Comparison of ENCODE assay signal across 20 cellular contexts in genomic region chr5:154193636-154194035, GRCh38. TPM values are rescaled to one million over a fixed set of nuclear protein-coding genes. Genes with fewer than 3 reads are reported as not detected.
DNase-seq lines count a peak whose midpoint lies in the region; ATAC-seq, FAIRE-seq and TF ChIP-seq lines count a peak whose summit lies in the region.
"Had no signal": no experiment of that assay in that cellular context is flagged by ENCODE, and none has a peak within 500 bp of the region (broad histone marks: within the 10 kb centered on the region; RNA-seq: fewer than 3 reads in every experiment).

No MANE protein-coding gene starts in this region.

- H3K4me3 ChIP-seq in A549 (no peak overlapping the region), IMR-90 (ENCODE audit: insufficient read depth, low read depth, low read length) (no peak overlapping the region)
- H3K4me3 ChIP-seq: vagina had no signal

- 65% methylated on average over 1 of the region's 1 CpG for WGBS in A549 (ENCODE audit: missing lambda C conversion rate)
- no CpG with 5 or more reads among the region's 1 CpG for WGBS in IMR-90 (ENCODE audit: extremely low coverage in 2 of 2, insufficient read length in 1 of 2), 2 experiments

- no peak overlapping the region for H2AK5ac ChIP-seq in IMR-90 (ENCODE audit: low read depth, low read length)

- peak overlapping the region; percentile 0 to 96; a peak in 3 of 6 replicates for H3K27ac ChIP-seq in A549
- no peak overlapping the region for H3K27ac ChIP-seq in IMR-90 (ENCODE audit: insufficient read depth, low read length)
- peak overlapping the region; percentile 65 for H3K27ac ChIP-seq in caudate nucleus (ENCODE audit: low read depth, low read length)
- H3K27ac ChIP-seq: vagina, VCaP had no signal

- H4K5ac ChIP-seq in IMR-90 (ENCODE audit: low read depth, low read length) = no peak overlapping the region

- intact Hi-C loops in IMR-90 (cut with micrococcal nuclease) = loop anchor here (5.0 kb wide), 1 partner anchor 664 kb away; the partner anchor contains the start of gene CNOT8

- H3K56ac ChIP-seq in IMR-90 (ENCODE audit: extremely low read depth, insufficient read depth, low read length) = no peak overlapping the region

- H2BK120ac ChIP-seq in IMR-90 (ENCODE audit: low read depth, low read length) = no peak overlapping the region

- FAIRE-seq in A549 (lab: Jason Lieb, UNC) = no peak
- FAIRE-seq: G401.6, GM12891, HepG2 had no signal

- H2BK15ac ChIP-seq in IMR-90 (ENCODE audit: low read depth, low read length) = no peak overlapping the region

- H3K27me3 ChIP-seq in IMR-90 (ENCODE audit: control insufficient read depth, insufficient read depth, low read length) = no peaks in the 10 kb centered on the region
- H3K27me3 ChIP-seq: vagina had no signal

- peak overlapping the region; percentile 7; the same call in 1 of the 2 replicates for H3K4ac ChIP-seq in IMR-90 (ENCODE audit: low read depth, low read length)

- TF ChIP-seq RAD21 in A549 (conservative IDR thresholded peaks at IDR 0.05 in 1 of 2, IDR thresholded peaks at IDR 0.05 in 1 of 2) = no peak
- no peak for TF ChIP-seq RAD21 in IMR-90 (IDR thresholded peaks at IDR 0.05; ENCODE audit: low read length)

- H3K4me2 ChIP-seq in A549 (peak overlapping the region; percentile 100), IMR-90 (ENCODE audit: low read depth, low read length) (peak overlapping the region; percentile 13; the same call in 1 of the 2 replicates)

- no peak overlapping the region for H2AFZ ChIP-seq in IMR-90 (replicated peaks; ENCODE audit: low read length, poor library complexity)

- no peaks in the 10 kb centered on the region for H3K9me3 ChIP-seq in A549
- no peaks in the 10 kb centered on the region for H3K9me3 ChIP-seq in IMR-90 (ENCODE audit: control insufficient read depth, insufficient read depth, low read length)
- H3K9me3 ChIP-seq: vagina had no signal

- in situ Hi-C loops in IMR-90 (cut with MboI; ENCODE audit: low sequenced_read_pairs) = no loop called here

- H4K91ac ChIP-seq in IMR-90 (ENCODE audit: insufficient read depth, low read depth, low read length) = no peak overlapping the region

- ATAC-seq in A549 (no peak), IMR-90 (ENCODE audit: low read depth) (no peak), left lobe of liver (no peak)
- ATAC-seq: activated CD8-positive, alpha-beta T cell treated with anti-CD3 and anti-CD28 coated beads for 36 hours; activated T-cell treated with anti-CD3 and anti-CD28 coated beads, Interleukin-2, amount 50 U/mL, for 72 hours; HepG2; Right ventricle myocardium inferior had no signal

- dilution Hi-C loops in IMR-90 (cut with HindIII; ENCODE audit: low sequenced_read_pairs, unreplicated experiment) = no loop called here

- BruUV-seq in IMR-90 (replicated peaks; lab: Mats Ljungman, UMichigan) = no TSS peak

- no peak overlapping the region for H4K8ac ChIP-seq in IMR-90 (ENCODE audit: low read depth in 2 of 2, low read length in 2 of 2)

- peaks cover 30 to 71% of the 10 kb centered on the region in 2 experiments for H3K79me1 ChIP-seq in IMR-90 (ENCODE audit: low read depth in 1 of 2, low read length in 2 of 2)

- H3K9ac ChIP-seq in IMR-90 (ENCODE audit: low read depth, low read length) = no peak overlapping the region

- DNase-seq in A549 (ENCODE audit: low read depth in 1 of 2, low spot score in 1 of 2) (no peak), IMR-90 (peak; percentile 37), caudate nucleus (lab: John Stamatoyannopoulos, UW) (no peak), myocyte (ENCODE audit: low read depth) (peak; percentile 39), DMS114 treated with DMSO at 0.1 percent for 48 hours (lab: John Stamatoyannopoulos, UW; ENCODE audit: unreplicated experiment) (no peak), NCI-H526 (lab: John Stamatoyannopoulos, UW) (no peak), NCI-H2171 treated with DMSO at 0.1 percent for 48 hours (lab: John Stamatoyannopoulos, UW) (no peak), left lobe of liver (ENCODE audit: low spot score) (no peak)
- DNase-seq: activated CD8-positive, alpha-beta T cell treated with anti-CD3 and anti-CD28 coated beads for 36 hours; activated T-cell treated with anti-CD3 and anti-CD28 coated beads, Interleukin-2, amount 50 U/mL, for 72 hours; effector CD8-positive, alpha-beta T cell; NCI-H187; NCI-H446 treated with DMSO at 0.1 percent for 48 hours; T-helper 1 cell had no signal

- peaks cover 17% of the 10 kb centered on the region; the same call in 1 of the 2 replicates for H4K20me1 ChIP-seq in IMR-90 (ENCODE audit: insufficient read depth, low read length)

- POLR2A ChIA-PET in A549 (lab: Yijun Ruan, JAX) = no interaction called here
- POLR2A ChIA-PET in IMR-90 (lab: Charles Lee; ENCODE audit: unreplicated experiment) = no interaction called here

- no peak overlapping the region for H2BK20ac ChIP-seq in IMR-90 (ENCODE audit: low read depth, low read length)

- no peak overlapping the region for H3K14ac ChIP-seq in IMR-90 (replicated peaks; ENCODE audit: low read depth, low read length)

- no peak for TF ChIP-seq CTCF in A549 (IDR thresholded peaks at IDR 0.05)
- no peak for TF ChIP-seq CTCF in IMR-90 (conservative IDR thresholded peaks at IDR 0.05; ENCODE audit: low read depth, low read length)

- TF ChIP-seq EP300 in A549 (IDR thresholded peaks at IDR 0.05) = no peak

- H3K18ac ChIP-seq in IMR-90 (ENCODE audit: low read depth, low read length) = no peak overlapping the region

- H3K9me1 ChIP-seq in IMR-90 (ENCODE audit: insufficient read depth, low read length) = peaks cover 20% of the 10 kb centered on the region

- peak overlapping the region; percentile 23 for H2BK5ac ChIP-seq in IMR-90 (ENCODE audit: low read depth, low read length, poor library complexity, severe bottlenecking)

- no peak for TF ChIP-seq POLR2A in A549 (IDR thresholded peaks at IDR 0.05; ENCODE audit: low read length)
- TF ChIP-seq POLR2A in IMR-90 (IDR thresholded peaks at IDR 0.05; ENCODE audit: low read depth, low read length) = no peak

- no peak overlapping the region for H3K23ac ChIP-seq in IMR-90 (ENCODE audit: low read depth, low read length)

- no peak overlapping the region for H2AK9ac ChIP-seq in IMR-90 (replicated peaks; ENCODE audit: low read depth, low read length, poor library complexity)

- peaks cover 71% of the 10 kb centered on the region for H3K4me1 ChIP-seq in A549
- peaks cover 31% of the 10 kb centered on the region for H3K4me1 ChIP-seq in IMR-90 (ENCODE audit: control insufficient read depth, insufficient read depth, low read length)

- no peaks in the 10 kb centered on the region for H3K36me3 ChIP-seq in IMR-90 (ENCODE audit: control insufficient read depth, insufficient read depth, low read length)
- H3K36me3 ChIP-seq: vagina had no signal

- CTCF ChIA-PET in A549 (lab: Yijun Ruan, JAX) = interaction anchor here (0.7 to 7.0 kb wide), 8 partner anchors 14 to 211 kb away, joined by 3 to 46 read pairs (median 3); no protein-coding TSS in a partner anchor
- CTCF ChIA-PET in IMR-90 (lab: Yijun Ruan, JAX) = interaction anchor here (3.3 kb wide), 1 partner anchor 212 kb away, joined by 15 read pairs; no protein-coding TSS in a partner anchor

TF ChIP-seq in A549, 52 proteins besides CTCF, POLR2A, EP300 and RAD21 (continues in another document):
- TF ChIP-seq HEYL (CRISPR knock-in tag; IDR thresholded peaks at IDR 0.05) (no peak), ESRRA (IDR thresholded peaks at IDR 0.05; ENCODE audit: borderline replicate concordance, low read length) (no peak), MAZ (IDR thresholded peaks at IDR 0.05; ENCODE audit: borderline replicate concordance, low read depth, low read length) (no peak), ZNF302 (CRISPR knock-in tag; IDR thresholded peaks at IDR 0.05) (no peak)

TF ChIP-seq in IMR-90, 13 proteins besides CTCF, POLR2A, EP300 and RAD21:
- TF ChIP-seq CEBPB (IDR thresholded peaks at IDR 0.05; ENCODE audit: low read depth, low read length) (no peak), BHLHE40 (IDR thresholded peaks at IDR 0.05; ENCODE audit: low read depth, low read length) (no peak), MAZ (IDR thresholded peaks at IDR 0.05; ENCODE audit: borderline replicate concordance, low read depth, low read length) (no peak), CHD1 (IDR thresholded peaks at IDR 0.05; ENCODE audit: low read depth, low read length) (no peak), MAFK (IDR thresholded peaks at IDR 0.05; ENCODE audit: low read depth, low read length) (no peak), USF2 (IDR thresholded peaks at IDR 0.05; ENCODE audit: low read depth, low read length) (no peak), ELK1 (IDR thresholded peaks at IDR 0.05; ENCODE audit: borderline replicate concordance, low read depth, low read length) (no peak), RFX5 (IDR thresholded peaks at IDR 0.05; ENCODE audit: low read depth, low read length) (no peak), MXI1 (IDR thresholded peaks at IDR 0.05; ENCODE audit: borderline replicate concordance, low read depth, low read length) (no peak)
TF ChIP-seq in IMR-90: peak in this region for 0.

RNA-seq across cellular contexts. Expression of gene GALNT10, which starts 3.1 kb away (rescaled TPM):
- polyA plus RNA-seq in A549 (2011; rRNA removed) (156 and 215 TPM in 2 replicates), A549 (2017; fragmentation: RNase III; extraction: RNeasy Plus Mini Kit Qiagen cat#74134 plus additional on column Dnase treatment) (110 to 123 TPM (median 118 TPM) in 3 replicates), IMR-90 (2012; rRNA removed) (66.8 and 67.0 TPM in 2 replicates)
- 73.3 and 84.8 TPM in 2 replicates for polyA plus RNA-seq in A549 (2012; cell fraction: cytosol; rRNA removed)
- 83.6 and 89.7 TPM in 2 replicates for polyA plus RNA-seq in A549 (2012; cell fraction: nucleus; rRNA removed)
- polyA minus RNA-seq in A549 (2011; rRNA and poly(A)+ RNA removed) = 408 and 422 TPM in 2 replicates
- total RNA-seq in IMR-90 (2012; rRNA removed) (43.9 and 46.2 TPM in 2 replicates), myocyte (18.6 and 24.9 TPM in 2 replicates), left lobe of liver (7.8 TPM)
- polyA plus RNA-seq in IMR-90 (2012; cell fraction: cytosol; rRNA removed) = 21.9 and 22.7 TPM in 2 replicates
- 30.8 and 46.0 TPM in 2 replicates for polyA plus RNA-seq in IMR-90 (2012; cell fraction: nucleus; rRNA removed; ENCODE audit: low replicate concordance)
- polyA plus RNA-seq in myocyte (2012) = 114 TPM

Comparison
In these comparisons a context has a peak if more than half of its experiments do, and no peak if none do; other contexts are left out.
1. DNase-seq: peak in IMR-90 (single experiment) and myocyte (single experiment); none in A549 (0 of 2), caudate nucleus (0 of 61), DMS114 treated with DMSO at 0.1 percent for 48 hours (single experiment), NCI-H526 (0 of 2), NCI-H2171 treated with DMSO at 0.1 percent for 48 hours (single experiment) and left lobe of liver (single experiment).